In the genomic region with DNA sequence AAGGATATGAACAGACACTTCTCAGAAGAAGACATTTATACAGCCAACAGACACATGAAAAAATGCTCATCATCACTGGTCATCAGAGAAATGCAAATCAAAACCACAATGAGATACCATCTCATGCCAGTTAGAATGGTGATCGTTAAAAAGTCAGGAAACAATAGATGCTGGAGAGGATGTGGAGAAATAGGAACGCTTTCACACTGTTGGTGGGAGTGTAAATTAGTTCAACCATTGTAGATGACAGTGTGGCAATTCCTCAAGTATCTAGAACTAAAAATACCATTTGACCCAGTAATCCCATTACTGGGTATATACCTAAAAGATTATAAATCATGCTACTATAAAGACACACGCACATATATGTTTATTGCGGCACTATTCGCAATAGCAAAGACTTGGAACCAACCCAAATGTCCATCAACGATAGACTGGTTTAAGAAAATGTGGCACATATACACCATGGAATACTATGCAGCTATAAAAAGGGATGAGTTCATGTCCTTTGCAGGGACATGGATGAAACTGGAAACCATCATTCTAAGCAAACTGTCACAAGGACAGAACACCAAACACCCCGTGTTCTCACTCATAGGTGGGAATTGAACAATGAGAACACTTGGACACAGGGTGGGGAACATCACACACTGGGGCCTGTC, we compare ENCODE assay signal across 2 cellular contexts.
DNase-seq lines count a peak whose midpoint lies in the region; ATAC-seq, FAIRE-seq and TF ChIP-seq lines count a peak whose summit lies in the region.
"Not testable (repeated sequence)": the region's sequence is repeated elsewhere in the genome, so short reads cannot be mapped to it uniquely, and the experiment has no call there.

No MANE protein-coding gene starts in this region.

- not testable (repeated sequence) for H3K27me3 ChIP-seq in K562 (ENCODE audit: control insufficient read depth in 2 of 2, insufficient read depth in 2 of 2, low read length in 2 of 2)

- H3K36me3 ChIP-seq in HEK293 (ENCODE audit: control insufficient read depth in 2 of 2, insufficient read depth in 1 of 2, low read length in 2 of 2); K562 (ENCODE audit: control insufficient read depth, insufficient read depth, low read length): not testable (repeated sequence)

- intact Hi-C loops in K562 (cut with micrococcal nuclease), result not testable (repeated sequence)

- not testable (repeated sequence) for TF ChIP-seq CTCF in HEK293 (tag by site-specific recombination; IDR thresholded peaks at IDR 0.05); K562 (IDR thresholded peaks at IDR 0.05 in 2 of 3, conservative IDR thresholded peaks at IDR 0.05 in 1 of 3; ENCODE audit: insufficient read depth in 2 of 3, low read depth in 1 of 3, low read length in 3 of 3)

- TF ChIP-seq RAD21 in K562 (CRISPR knock-in tag; conservative IDR thresholded peaks at IDR 0.05 in 1 of 2, IDR thresholded peaks at IDR 0.05 in 1 of 2), result not testable (repeated sequence)

- not testable (repeated sequence) for BruUV-seq in K562 (replicated peaks; lab: Mats Ljungman, UMichigan)

- not testable (repeated sequence) for H3K79me2 ChIP-seq in K562 (ENCODE audit: control insufficient read depth, insufficient read depth, low read length)

- H2AFZ ChIP-seq in K562 (ENCODE audit: low read depth, low read length), result not testable (repeated sequence)

- POLR2A ChIA-PET in HEK293 (lab: Yijun Ruan, JAX); K562 (lab: Yijun Ruan, JAX): not testable (repeated sequence)

- FAIRE-seq in K562 (lab: Jason Lieb, UNC), result not testable (repeated sequence)

- not testable (repeated sequence) for H3K4me1 ChIP-seq in HEK293 (ENCODE audit: control insufficient read depth, insufficient read depth, low read length); K562 (replicated peaks in 1 of 2; ENCODE audit: control insufficient read depth in 2 of 2, insufficient read depth in 2 of 2, low read length in 2 of 2)

- not testable (repeated sequence) for H3K4me2 ChIP-seq in K562 (ENCODE audit: insufficient read depth, low read length)

- ATAC-seq in K562, result not testable (repeated sequence)

- TF ChIP-seq EP300 in K562 (IDR thresholded peaks at IDR 0.05; ENCODE audit: low read length), result not testable (repeated sequence)

- DNase-seq in K562 (ENCODE audit: extremely low read depth in 1 of 4, low spot score in 3 of 4), result not testable (repeated sequence)

- H3K4me3 ChIP-seq in HEK293 (ENCODE audit: low read depth, low read length); K562: not testable (repeated sequence)

- not testable (repeated sequence) for H3K9ac ChIP-seq in K562 (ENCODE audit: insufficient read depth in 1 of 2, low read depth in 2 of 2, low read length in 2 of 2)

- not testable (repeated sequence) for H3K27ac ChIP-seq in HEK293 (ENCODE audit: extremely low read depth, low read depth, low read length); K562 (ENCODE audit: extremely low read depth, low read depth, low read length)

- not testable (repeated sequence) for H3K9me1 ChIP-seq in K562 (ENCODE audit: control insufficient read depth, insufficient read depth, low read length)

- WGBS in K562 (ENCODE audit: insufficient coverage, low coverage, missing lambda C conversion rate), result 14% methylated on average over 7 of the region's 7 CpGs

- TF ChIP-seq POLR2A in K562 (conservative IDR thresholded peaks at IDR 0.05), result not testable (repeated sequence)

- not testable (repeated sequence) for H3K9me3 ChIP-seq in HEK293 (ENCODE audit: control insufficient read depth, insufficient read depth, low read depth, low read length); K562 (replicated peaks; ENCODE audit: control insufficient read depth, insufficient read depth, low read depth, low read length)

- in situ Hi-C loops in K562 (cut with MboI), result not testable (repeated sequence)

- H4K20me1 ChIP-seq in K562 (replicated peaks; ENCODE audit: control insufficient read depth, insufficient read depth, low read length), result not testable (repeated sequence)

- CTCF ChIA-PET in HEK293 (lab: Yijun Ruan, JAX); K562 (lab: Yijun Ruan, JAX; ENCODE audit: low intra/inter-chr PET ratio): not testable (repeated sequence)

TF ChIP-seq in HEK293, 187 proteins besides CTCF, POLR2A, EP300 and RAD21:
- TF ChIP-seq ZNF146 (tag by site-specific recombination; IDR thresholded peaks at IDR 0.05), result peak; percentile 74

TF ChIP-seq in K562, 482 proteins besides CTCF, POLR2A, EP300 and RAD21:
- TF ChIP-seq ZNF146 (CRISPR knock-in tag; IDR thresholded peaks at IDR 0.05; ENCODE audit: unreplicated experiment), result peak; percentile 56
- TF ChIP-seq, protein P1, sequence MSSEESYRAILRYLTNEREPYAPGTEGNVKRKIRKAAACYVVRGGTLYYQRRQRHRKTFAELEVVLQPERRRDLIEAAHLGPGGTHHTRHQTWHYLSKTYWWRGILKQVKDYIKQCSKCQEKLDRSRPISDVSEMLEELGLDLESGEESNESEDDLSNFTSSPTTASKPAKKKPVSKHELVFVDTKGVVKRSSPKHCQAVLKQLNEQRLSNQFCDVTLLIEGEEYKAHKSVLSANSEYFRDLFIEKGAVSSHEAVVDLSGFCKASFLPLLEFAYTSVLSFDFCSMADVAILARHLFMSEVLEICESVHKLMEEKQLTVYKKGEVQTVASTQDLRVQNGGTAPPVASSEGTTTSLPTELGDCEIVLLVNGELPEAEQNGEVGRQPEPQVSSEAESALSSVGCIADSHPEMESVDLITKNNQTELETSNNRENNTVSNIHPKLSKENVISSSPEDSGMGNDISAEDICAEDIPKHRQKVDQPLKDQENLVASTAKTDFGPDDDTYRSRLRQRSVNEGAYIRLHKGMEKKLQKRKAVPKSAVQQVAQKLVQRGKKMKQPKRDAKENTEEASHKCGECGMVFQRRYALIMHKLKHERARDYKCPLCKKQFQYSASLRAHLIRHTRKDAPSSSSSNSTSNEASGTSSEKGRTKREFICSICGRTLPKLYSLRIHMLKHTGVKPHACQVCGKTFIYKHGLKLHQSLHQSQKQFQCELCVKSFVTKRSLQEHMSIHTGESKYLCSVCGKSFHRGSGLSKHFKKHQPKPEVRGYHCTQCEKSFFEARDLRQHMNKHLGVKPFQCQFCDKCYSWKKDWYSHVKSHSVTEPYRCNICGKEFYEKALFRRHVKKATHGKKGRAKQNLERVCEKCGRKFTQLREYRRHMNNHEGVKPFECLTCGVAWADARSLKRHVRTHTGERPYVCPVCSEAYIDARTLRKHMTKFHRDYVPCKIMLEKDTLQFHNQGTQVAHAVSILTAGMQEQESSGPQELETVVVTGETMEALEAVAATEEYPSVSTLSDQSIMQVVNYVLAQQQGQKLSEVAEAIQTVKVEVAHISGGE (CRISPR knock-in tag; IDR thresholded peaks at IDR 0.05), result peak in 1 of 3 experiments; percentile 94; a peak in 2 of 6 replicates
